24 cellular contexts compared by ENCODE assay signal in the genomic region with DNA sequence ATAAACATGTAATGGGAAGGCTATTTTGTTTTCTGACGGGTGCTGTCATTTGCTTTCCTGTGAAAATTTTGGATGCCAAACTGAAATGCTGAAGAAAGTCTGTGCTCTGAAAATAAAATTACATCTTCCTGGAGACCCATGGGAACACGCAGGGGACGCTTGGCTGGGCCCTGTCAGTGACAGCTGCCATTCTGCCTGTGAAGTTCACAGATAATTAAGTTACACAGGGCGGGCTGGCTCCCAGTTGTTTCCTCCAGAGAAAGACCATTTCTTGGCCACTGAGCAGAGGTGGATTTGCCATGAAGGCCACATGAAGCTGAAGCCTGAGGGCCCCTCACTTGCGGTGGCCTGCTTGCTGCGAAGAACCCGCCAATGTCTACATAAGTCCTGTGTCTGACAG.
"Had no signal": no experiment of that assay in that cellular context is flagged by ENCODE, and none has a peak within 500 bp of the region (broad histone marks: within the 10 kb centered on the region; RNA-seq: fewer than 3 reads in every experiment).

No MANE protein-coding gene starts in this region.

- FAIRE-seq: endometrium, kidney, small intestine had no signal

- H2AFZ ChIP-seq: parathyroid adenoma had no signal

- H3K79me2 ChIP-seq: parathyroid adenoma had no signal

- H3K9ac ChIP-seq: parathyroid adenoma had no signal

- H3K27me3 ChIP-seq: body of pancreas, cardiac muscle cell, right lobe of liver had no signal

- DNase-seq: activated CD4-positive, alpha-beta memory T cell treated with anti-CD3 and anti-CD28 coated beads for 36 hours; activated CD4-positive, alpha-beta T cell treated with anti-CD3 and anti-CD28 coated beads for 4 hours; activated CD4-positive, CD25-positive, alpha-beta regulatory T cell; activated effector memory CD4-positive, alpha-beta T cell treated with anti-CD3 and anti-CD28 coated beads, Interleukin-2, amount 50 U/mL, for 16 hours; activated naive CD4-positive, alpha-beta T cell treated with anti-CD3 and anti-CD28 coated beads, Interleukin-2, amount 10 ng/mL, durations not matched to agents 7 days and 5 days; activated T-cell treated with anti-CD3 and anti-CD28 coated beads, Interleukin-2, amount 50 U/mL, for 72 hours; effector CD4-positive, alpha-beta T cell; erythroblast; foreskin fibroblast; kidney; midbrain; nucleus accumbens; right lobe of liver; small intestine; stimulated activated CD4-positive, alpha-beta T cell treated with anti-CD3 and anti-CD28 coated beads, Interleukin-15, amount 100 ng/mL, for 24 hours; stimulated activated CD8-positive, alpha-beta memory T cell treated with anti-CD3 and anti-CD28 coated beads, Interleukin-4, amount 100 ng/mL, for 48 hours; stimulated activated naive B cell treated with anti-CD40 and anti-IgM and Interleukin-4, amounts not matched to agents 10 μg/mL and 1 μg/mL and 100 μg/mL, for 72 hours; SW 1271; T-helper 17 cell had no signal

- H3K36me3 ChIP-seq: cardiac muscle cell, right lobe of liver, thoracic aorta had no signal

- ATAC-seq: activated T-cell treated with anti-CD3 and anti-CD28 coated beads, Interleukin-2, amount 50 U/mL, for 72 hours; body of pancreas; right lobe of liver; stimulated activated naive B cell treated with anti-CD40 and anti-IgM and Interleukin-4, amounts not matched to agents 10 μg/mL and 1 μg/mL and 100 μg/mL, for 72 hours; T-helper 17 cell had no signal

- H3K27ac ChIP-seq: body of pancreas, cardiac muscle cell, parathyroid adenoma, right lobe of liver, thoracic aorta had no signal

- H3K9me3 ChIP-seq: body of pancreas, right lobe of liver, thoracic aorta had no signal

- H3K4me1 ChIP-seq: parathyroid adenoma, right lobe of liver had no signal

- H3K4me3 ChIP-seq: body of pancreas, cardiac muscle cell, right lobe of liver, thoracic aorta had no signal
